Comparison of ENCODE assay signal across 6 cellular contexts in the genomic region with DNA sequence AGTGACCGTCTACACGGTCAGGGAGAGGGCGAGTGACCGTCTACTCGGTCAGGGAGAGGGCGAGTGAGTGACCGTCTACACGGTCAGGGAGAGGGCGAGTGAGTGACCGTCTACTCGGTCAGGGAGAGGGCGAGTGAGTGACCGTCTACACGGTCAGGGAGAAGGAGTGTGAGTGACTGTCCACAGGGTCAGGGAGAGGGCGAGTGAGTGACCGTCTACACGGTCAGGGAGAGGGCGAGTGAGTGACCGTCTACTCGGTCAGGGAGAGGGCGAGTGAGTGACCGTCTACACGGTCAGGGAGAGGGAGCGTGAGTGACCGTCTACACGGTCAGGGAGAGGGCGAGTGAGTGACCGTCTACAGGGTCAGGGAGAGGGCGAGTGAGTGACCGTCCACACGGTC.
DNase-seq lines count a peak whose midpoint lies in the region; ATAC-seq, FAIRE-seq and TF ChIP-seq lines count a peak whose summit lies in the region.
"Not testable (repeated sequence)": the region's sequence is repeated elsewhere in the genome, so short reads cannot be mapped to it uniquely, and the experiment has no call there.

No MANE protein-coding gene starts in this region.

- not testable (repeated sequence) for H3K36me3 Mint-ChIP-seq in effector memory CD8-positive, alpha-beta T cell (ENCODE audit: insufficient read depth); natural killer cell treated with Interleukin-12 subunit alpha and Interleukin-12 subunit beta and Interleukin-15 and Interleukin-18, amount 100 ng/mL, for 72 hours

- not testable (repeated sequence) for H3K9me3 ChIP-seq in HEK293 (ENCODE audit: control insufficient read depth, insufficient read depth, low read depth, low read length)

- peaks cover 13 to 54% of the 10 kb centered on the region in 2 donors for H3K27me3 Mint-ChIP-seq in effector memory CD8-positive, alpha-beta T cell
- not testable (repeated sequence) for H3K27me3 Mint-ChIP-seq in natural killer cell treated with Interleukin-12 subunit alpha and Interleukin-12 subunit beta and Interleukin-15 and Interleukin-18, amount 100 ng/mL, for 72 hours

- not testable (repeated sequence) for H3K4me1 ChIP-seq in HEK293 (ENCODE audit: control insufficient read depth, insufficient read depth, low read length)

- not testable (repeated sequence) for H3K4me3 Mint-ChIP-seq in effector memory CD8-positive, alpha-beta T cell; natural killer cell treated with Interleukin-12 subunit alpha and Interleukin-12 subunit beta and Interleukin-15 and Interleukin-18, amount 100 ng/mL, for 72 hours

- CTCF ChIA-PET in HEK293 (lab: Yijun Ruan, JAX): not testable (repeated sequence)

- peak; percentile 52 for FAIRE-seq in bronchial epithelial cell (lab: Jason Lieb, UNC)

- not testable (repeated sequence) for DNase-seq in bronchial epithelial cell (ENCODE audit: low read depth); effector memory CD8-positive, alpha-beta T cell; natural killer cell treated with Interleukin-12 subunit alpha and Interleukin-12 subunit beta and Interleukin-15 and Interleukin-18, amount 100 ng/mL, for 72 hours (ENCODE audit: low spot score)
- DNase-seq in mesenteric fat pad (ENCODE audit: low spot score): peak; percentile 11
- peak; percentile 17 for DNase-seq in posterior vena cava (ENCODE audit: low spot score)

- ATAC-seq in effector memory CD8-positive, alpha-beta T cell (replicated peaks); natural killer cell treated with Interleukin-12 subunit alpha and Interleukin-12 subunit beta and Interleukin-15 and Interleukin-18, amount 100 ng/mL, for 72 hours: not testable (repeated sequence)

- intact Hi-C loops in posterior vena cava (cut with DNase I): not testable (repeated sequence)

- POLR2A ChIA-PET in HEK293 (lab: Yijun Ruan, JAX): not testable (repeated sequence)

- TF ChIP-seq CTCF in HEK293 (tag by site-specific recombination; IDR thresholded peaks at IDR 0.05); bronchial epithelial cell (IDR thresholded peaks at IDR 0.05; ENCODE audit: insufficient read depth, low read length, severe bottlenecking): not testable (repeated sequence)

- peak overlapping the region; percentile 56 to 65 for H3K27ac Mint-ChIP-seq in effector memory CD8-positive, alpha-beta T cell
- peak overlapping the region; percentile 57 for H3K27ac Mint-ChIP-seq in natural killer cell treated with Interleukin-12 subunit alpha and Interleukin-12 subunit beta and Interleukin-15 and Interleukin-18, amount 100 ng/mL, for 72 hours

- H3K4me1 Mint-ChIP-seq in effector memory CD8-positive, alpha-beta T cell (ENCODE audit: low read depth in 2 of 2); natural killer cell treated with Interleukin-12 subunit alpha and Interleukin-12 subunit beta and Interleukin-15 and Interleukin-18, amount 100 ng/mL, for 72 hours (ENCODE audit: low read depth in 2 of 2): not testable (repeated sequence)

- H3K27me3 ChIP-seq in bronchial epithelial cell (ENCODE audit: control insufficient read depth, insufficient read depth, low read length): not testable (repeated sequence)

- not testable (repeated sequence) for H3K27ac ChIP-seq in HEK293 (ENCODE audit: extremely low read depth, low read depth, low read length)

- H3K9me3 Mint-ChIP-seq in effector memory CD8-positive, alpha-beta T cell; natural killer cell treated with Interleukin-12 subunit alpha and Interleukin-12 subunit beta and Interleukin-15 and Interleukin-18, amount 100 ng/mL, for 72 hours: not testable (repeated sequence)

- not testable (repeated sequence) for H3K36me3 ChIP-seq in HEK293 (ENCODE audit: control insufficient read depth in 2 of 2, insufficient read depth in 1 of 2, low read length in 2 of 2); bronchial epithelial cell (ENCODE audit: control insufficient read depth, insufficient read depth, low read length)

- not testable (repeated sequence) for H3K4me3 ChIP-seq in HEK293 (ENCODE audit: low read depth, low read length); bronchial epithelial cell (ENCODE audit: low read depth, low read length)

TF ChIP-seq in HEK293, 187 proteins besides CTCF, POLR2A, EP300 and RAD21:
- peak; percentile 76; the same call in 1 of the 2 replicates for TF ChIP-seq BCL11B (tag by site-specific recombination; IDR thresholded peaks at IDR 0.05; ENCODE audit: low read depth)
